In the genomic region with DNA sequence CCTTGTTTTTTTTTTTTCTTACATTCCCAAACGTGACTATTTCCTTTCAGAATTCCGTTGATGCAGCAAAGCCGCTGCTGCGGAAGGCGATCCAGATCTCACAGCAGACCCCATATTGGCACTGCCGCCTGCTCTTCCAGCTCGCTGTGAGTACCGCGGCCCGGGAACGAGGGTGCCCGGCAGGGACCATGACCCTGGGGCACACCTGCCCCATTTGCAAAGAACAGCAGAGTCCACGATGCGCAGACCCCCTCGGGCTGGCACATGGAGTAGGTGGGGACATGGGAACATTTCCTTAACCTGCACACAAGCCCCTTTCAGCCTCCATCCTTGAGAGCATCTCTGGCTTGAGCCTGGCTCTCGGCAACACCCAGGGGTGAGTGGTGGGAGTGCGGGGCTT, we compare ENCODE assay signal across 16 cellular contexts. TPM values are rescaled to one million over a fixed set of nuclear protein-coding genes. Genes with fewer than 3 reads are reported as not detected.
A peak's percentile ranks its signal among the peaks of the same experiment; 100 is the strongest.
DNase-seq lines count a peak whose midpoint lies in the region; ATAC-seq, FAIRE-seq and TF ChIP-seq lines count a peak whose summit lies in the region.
"Had no signal": no experiment of that assay in that cellular context is flagged by ENCODE, and none has a peak within 500 bp of the region (broad histone marks: within the 10 kb centered on the region; RNA-seq: fewer than 3 reads in every experiment).

No MANE protein-coding gene starts in this region.

- no peak overlapping the region for H3K9ac ChIP-seq in HepG2 (ENCODE audit: insufficient read depth, low read depth, low read length)

- H3K4me2 ChIP-seq in HepG2 (ENCODE audit: low read depth, low read length) (no peak overlapping the region), osteoblast (ENCODE audit: insufficient read depth, low read length) (no peak overlapping the region), PC-9 (no peak overlapping the region)
- H3K4me2 ChIP-seq: BLaER1 treated with 17β-estradiol and CSF1 and Interleukin-3, amounts not matched to agents 10 nM and 100 nM had no signal

- H3K36me3 ChIP-seq in HepG2 (replicated peaks in 1 of 2; ENCODE audit: control insufficient read depth in 1 of 2, insufficient read depth in 2 of 2, low read length in 2 of 2) (peaks cover 30 to 51% of the 10 kb centered on the region in 2 experiments; a peak in 4 of 5 replicates), right lobe of liver (peaks cover 0 to 51% (median 23%) of the 10 kb centered on the region in 4 donors), esophagus squamous epithelium (peaks cover 16 to 97% (median 46%) of the 10 kb centered on the region in 3 donors), osteoblast (ENCODE audit: insufficient read depth, low read length) (peaks cover 61% of the 10 kb centered on the region), sigmoid colon (peaks cover 49 to 99% (median 62%) of the 10 kb centered on the region in 4 donors), transverse colon (peaks cover 0 to 46% (median 18%) of the 10 kb centered on the region in 4 donors), PC-9 (ENCODE audit: low read depth) (peaks cover 14% of the 10 kb centered on the region)

- H3K4me1 ChIP-seq in HepG2 (ENCODE audit: insufficient read depth, low read length) (peaks cover 9% of the 10 kb centered on the region), right lobe of liver (no peaks in the 10 kb centered on the region), esophagus squamous epithelium (peaks cover 23 to 58% (median 30%) of the 10 kb centered on the region in 3 donors), osteoblast (ENCODE audit: insufficient read depth, low read length) (peaks cover 16% of the 10 kb centered on the region), sigmoid colon (no peaks in the 10 kb centered on the region), transverse colon (no peaks in the 10 kb centered on the region), PC-9 (replicated peaks; ENCODE audit: insufficient read depth) (no peaks in the 10 kb centered on the region)
- H3K4me1 ChIP-seq: BLaER1 treated with 17β-estradiol and CSF1 and Interleukin-3, amounts not matched to agents 10 nM and 100 nM had no signal

- POLR2A ChIA-PET in HepG2 (lab: Yijun Ruan, JAX) (no interaction called here), PC-9 (lab: Charles Lee; ENCODE audit: unreplicated experiment) (no interaction called here)

- TF ChIP-seq RAD21 in HepG2 (CRISPR knock-in tag; IDR thresholded peaks at IDR 0.05), result no peak

- CTCF ChIA-PET in HepG2 (lab: Yijun Ruan, JAX; ENCODE audit: low intra/inter-chr PET ratio, low total read pairs), result no interaction called here
- CTCF ChIA-PET in PC-9 (lab: Charles Lee), result interaction anchor here (0.6 kb wide), 1 partner anchor 10 kb away, joined by 5 read pairs; no protein-coding TSS in a partner anchor

- WGBS in HepG2 (ENCODE audit: low lambda C conversion rate), result 98% methylated on average over 16 of the region's 17 CpGs
- WGBS in right lobe of liver (ENCODE audit: insufficient coverage, low coverage, low lambda C conversion rate, missing lambda C conversion rate), result 90% methylated on average over 14 of the region's 17 CpGs
- 53 to 67% methylated on average over 8 to 17 of the region's 17 CpGs for WGBS in esophagus squamous epithelium, 2 donors
- WGBS in sigmoid colon, 2 donors, result 92 to 94% methylated on average over 17 of the region's 17 CpGs
- 92 to 94% methylated on average over 5 to 17 of the region's 17 CpGs for WGBS in transverse colon (ENCODE audit: low coverage in 1 of 2), 2 donors

- DNase-seq in HepG2 (ENCODE audit: low spot score) (no peak), right lobe of liver (no peak), esophagus squamous epithelium (lab: John Stamatoyannopoulos, UW) (no peak), osteoblast (ENCODE audit: insufficient read length, low spot score, missing footprints) (no peak), sigmoid colon (no peak), transverse colon (no peak), PC-9 (no peak)
- DNase-seq: 8988T; AML-193; CD4-positive, CD25-positive, alpha-beta regulatory T cell; DMS53; GF-D8; HCEC 1CT; HFFc6 had no signal

- no peak for ATAC-seq in HepG2
- no peak for ATAC-seq in right lobe of liver

- in situ Hi-C loops in HepG2 (cut with HindIII; ENCODE audit: extremely low pct_ligation_motif_present, low pct_unique_long_range_greater_than_20kb), result no loop called here
- in situ Hi-C loops in transverse colon (cut with MboI; ENCODE audit: low pct_ligation_motif_present in 1 of 4, low pct_unique_long_range_greater_than_20kb in 1 of 4, low sequenced_read_pairs in 3 of 4), result no loop called here

- TF ChIP-seq CTCF in HepG2 (CRISPR knock-in tag; IDR thresholded peaks at IDR 0.05) (no peak), right lobe of liver (IDR thresholded peaks at IDR 0.05) (no peak), esophagus squamous epithelium (IDR thresholded peaks at IDR 0.05) (no peak), osteoblast (IDR thresholded peaks at IDR 0.05; ENCODE audit: extremely low read depth, low read depth, low read length) (no peak), sigmoid colon (IDR thresholded peaks at IDR 0.05) (no peak), transverse colon (IDR thresholded peaks at IDR 0.05) (no peak), PC-9 (conservative IDR thresholded peaks at IDR 0.05) (no peak)

- intact Hi-C loops in HepG2 (cut with micrococcal nuclease; ENCODE audit: unreplicated experiment) (no loop called here), right lobe of liver (cut with DNase I) (no loop called here), esophagus squamous epithelium (cut with DNase I) (no loop called here), sigmoid colon (cut with DNase I) (no loop called here), transverse colon (cut with DNase I; ENCODE audit: low total_unique reads) (no loop called here), PC-9 (cut with micrococcal nuclease; ENCODE audit: unreplicated experiment) (no loop called here)

- H3K79me2 ChIP-seq in HepG2 (ENCODE audit: insufficient read depth, low read length) (no peaks in the 10 kb centered on the region), osteoblast (ENCODE audit: insufficient read depth, low read length) (peaks cover 40% of the 10 kb centered on the region), PC-9 (ENCODE audit: low read depth) (no peaks in the 10 kb centered on the region)

- H3K27ac ChIP-seq in HepG2 (ENCODE audit: extremely low read length, insufficient read depth, low read length), result no peak overlapping the region
- H3K27ac ChIP-seq in right lobe of liver, result no peak overlapping the region
- H3K27ac ChIP-seq in esophagus squamous epithelium, result peak overlapping the region; percentile 79 to 87 (median 84)
- H3K27ac ChIP-seq in osteoblast (ENCODE audit: low read depth, low read length), result peak overlapping the region; percentile 74
- H3K27ac ChIP-seq in sigmoid colon, result no peak overlapping the region
- no peak overlapping the region for H3K27ac ChIP-seq in transverse colon
- no peak overlapping the region for H3K27ac ChIP-seq in PC-9
- H3K27ac ChIP-seq: BLaER1 treated with 17β-estradiol and CSF1 and Interleukin-3, amounts not matched to agents 10 nM and 100 nM had no signal

- TF ChIP-seq EP300 in HepG2 (IDR thresholded peaks at IDR 0.05; ENCODE audit: low read depth in 2 of 2, low read length in 2 of 2) (no peak), HepG2 (CRISPR knock-in tag; IDR thresholded peaks at IDR 0.05; ENCODE audit: borderline replicate concordance) (no peak), sigmoid colon (IDR thresholded peaks at IDR 0.05) (no peak), transverse colon (IDR thresholded peaks at IDR 0.05; ENCODE audit: low read depth) (no peak)

- H3F3A ChIP-seq in PC-9 (ENCODE audit: insufficient read depth, low read depth), result peaks cover 2% of the 10 kb centered on the region; the same call in 1 of the 2 replicates

- FAIRE-seq in HepG2 (lab: Jason Lieb, UNC), result no peak
- FAIRE-seq: H1 had no signal

- H3K9me2 ChIP-seq in PC-9 (ENCODE audit: insufficient read depth), result no peaks in the 10 kb centered on the region

- H2AFZ ChIP-seq in HepG2 (ENCODE audit: low read length), result no peak overlapping the region
- H2AFZ ChIP-seq in osteoblast (ENCODE audit: low read length), result no peak overlapping the region
- no peak overlapping the region for H2AFZ ChIP-seq in PC-9

- H3K27me3 ChIP-seq in HepG2 (ENCODE audit: control insufficient read depth in 1 of 2, insufficient read depth in 2 of 2, low read length in 2 of 2), result no peaks in the 10 kb centered on the region
- H3K27me3 ChIP-seq in right lobe of liver, result no peaks in the 10 kb centered on the region
- H3K27me3 ChIP-seq in esophagus squamous epithelium, result no peaks in the 10 kb centered on the region
- no peaks in the 10 kb centered on the region for H3K27me3 ChIP-seq in osteoblast (ENCODE audit: insufficient read depth, low read length)
- H3K27me3 ChIP-seq in sigmoid colon, result no peaks in the 10 kb centered on the region
- H3K27me3 ChIP-seq in transverse colon, result no peaks in the 10 kb centered on the region
- no peaks in the 10 kb centered on the region for H3K27me3 ChIP-seq in PC-9 (ENCODE audit: insufficient read depth, low read depth)
- H3K27me3 ChIP-seq: BLaER1 treated with 17β-estradiol and CSF1 and Interleukin-3, amounts not matched to agents 10 nM and 100 nM had no signal

- no peaks in the 10 kb centered on the region for H3K9me3 ChIP-seq in HepG2 (ENCODE audit: low read length)
- H3K9me3 ChIP-seq in right lobe of liver, result no peaks in the 10 kb centered on the region
- H3K9me3 ChIP-seq in esophagus squamous epithelium, result no peaks in the 10 kb centered on the region
- H3K9me3 ChIP-seq in osteoblast (ENCODE audit: low read depth, low read length), result no peaks in the 10 kb centered on the region
- no peaks in the 10 kb centered on the region for H3K9me3 ChIP-seq in sigmoid colon
- no peaks in the 10 kb centered on the region for H3K9me3 ChIP-seq in transverse colon
- no peaks in the 10 kb centered on the region for H3K9me3 ChIP-seq in PC-9 (ENCODE audit: insufficient read depth, low read depth)
- H3K9me3 ChIP-seq: BLaER1 treated with 17β-estradiol and CSF1 and Interleukin-3, amounts not matched to agents 10 nM and 100 nM had no signal

- H4K20me1 ChIP-seq in HepG2 (ENCODE audit: insufficient read depth, low read length), result no peaks in the 10 kb centered on the region
- H4K20me1 ChIP-seq in osteoblast (ENCODE audit: insufficient read depth, low read length), result peaks cover 34% of the 10 kb centered on the region
- H4K20me1 ChIP-seq in PC-9 (ENCODE audit: insufficient read depth), result peaks cover 25% of the 10 kb centered on the region

- H3K4me3 ChIP-seq in HepG2 (replicated peaks in 1 of 3; ENCODE audit: insufficient read depth in 1 of 3, low read depth in 2 of 3, low read length in 3 of 3), result no peak overlapping the region
- no peak overlapping the region for H3K4me3 ChIP-seq in right lobe of liver
- H3K4me3 ChIP-seq in esophagus squamous epithelium, result peak overlapping the region in 3 of 4 donors; percentile 15 to 21 (median 20)
- H3K4me3 ChIP-seq in osteoblast (ENCODE audit: insufficient read depth, low read length), result no peak overlapping the region
- H3K4me3 ChIP-seq in sigmoid colon, result no peak overlapping the region
- no peak overlapping the region for H3K4me3 ChIP-seq in transverse colon
- no peak overlapping the region for H3K4me3 ChIP-seq in PC-9
- H3K4me3 ChIP-seq: BLaER1 treated with 17β-estradiol and CSF1 and Interleukin-3, amounts not matched to agents 10 nM and 100 nM had no signal

- BruUV-seq in HepG2 (replicated peaks; lab: Mats Ljungman, UMichigan) (no TSS peak), PC-9 (replicated peaks; lab: Mats Ljungman, UMichigan) (no TSS peak)

- no peak for TF ChIP-seq POLR2A in HepG2 (IDR thresholded peaks at IDR 0.05; ENCODE audit: insufficient read depth in 1 of 2, low read depth in 2 of 2, low read length in 2 of 2)
- TF ChIP-seq POLR2A in right lobe of liver (IDR thresholded peaks at IDR 0.05), result no peak
- no peak for TF ChIP-seq POLR2A in esophagus squamous epithelium (IDR thresholded peaks at IDR 0.05)
- no peak for TF ChIP-seq POLR2A in sigmoid colon (IDR thresholded peaks at IDR 0.05)
- no peak for TF ChIP-seq POLR2A in transverse colon (IDR thresholded peaks at IDR 0.05)

RNA-seq across cellular contexts. Expression of a gene that starts 16.5 kb away (rescaled TPM):
- total RNA-seq in HepG2 (2016; rRNA removed; fragmentation: Illumina TruSeq; extraction: Trizol), result 11.2 and 16.8 TPM in 2 replicates
- total RNA-seq in HepG2 (2016; cell fraction: cytosol; rRNA removed; fragmentation: Illumina TruSeq; extraction: Trizol; ENCODE audit: low read depth), result 9.4 and 9.6 TPM in 2 replicates
- 8.7 and 17.7 TPM in 2 replicates for total RNA-seq in HepG2 (2016; cell fraction: insoluble cytoplasmic fraction; rRNA removed; fragmentation: Illumina TruSeq; extraction: Trizol)
- 8.8 and 10.6 TPM in 2 replicates for total RNA-seq in HepG2 (2016; cell fraction: membrane; rRNA removed; fragmentation: Illumina TruSeq; extraction: Trizol)
- 22.6 and 31.6 TPM in 2 replicates for total RNA-seq in HepG2 (2016; cell fraction: nucleus; rRNA removed; fragmentation: Illumina TruSeq; extraction: Trizol)
- 33.8 and 42.5 TPM in 2 replicates for polyA plus RNA-seq in HepG2 (2011; rRNA removed)
- polyA plus RNA-seq in HepG2 (2011; cell fraction: cytosol; rRNA removed), result 14.5 and 20.0 TPM in 2 replicates
- 141 and 157 TPM in 2 replicates for polyA plus RNA-seq in HepG2 (2011; cell fraction: nucleus; rRNA removed)
- polyA plus RNA-seq in HepG2 (2012), result 24.5 and 28.7 TPM in 2 replicates
- polyA plus RNA-seq in HepG2 (2016; cell fraction: cytosol; fragmentation: Illumina TruSeq; extraction: Trizol; ENCODE audit: low read depth), result 1.4 and 2.2 TPM in 2 replicates
- polyA plus RNA-seq in HepG2 (2016; cell fraction: insoluble cytoplasmic fraction; fragmentation: Illumina TruSeq; extraction: Trizol; ENCODE audit: low read depth), result 8.0 and 11.9 TPM in 2 replicates
- polyA plus RNA-seq in HepG2 (2016; cell fraction: membrane; fragmentation: Illumina TruSeq; extraction: Trizol; ENCODE audit: low read depth), result 3.5 and 4.4 TPM in 2 replicates
- polyA plus RNA-seq in HepG2 (2016; cell fraction: nucleus; fragmentation: Illumina TruSeq; extraction: Trizol; ENCODE audit: insufficient read depth, low read depth), result 63.3 and 65.0 TPM in 2 replicates
- polyA minus RNA-seq in HepG2 (2011; rRNA and poly(A)+ RNA removed; ENCODE audit: low replicate concordance), result 93.0 and 117 TPM in 2 replicates
- 26.3 and 30.4 TPM in 2 replicates for polyA minus RNA-seq in HepG2 (2011; cell fraction: cytosol; rRNA and poly(A)+ RNA removed)
- polyA minus RNA-seq in HepG2 (2011; cell fraction: nucleus; rRNA and poly(A)+ RNA removed), result 66.6 and 70.0 TPM in 2 replicates
- 10 to 100 TPM; 10.4 to 30.4 (median 19.3) TPM for total RNA-seq in right lobe of liver
- total RNA-seq in esophagus squamous epithelium, result 10 to 100 TPM; 35.4 to 53.2 (median 39.1) TPM
- total RNA-seq in osteoblast, result 37.1 and 39.1 TPM in 2 replicates
- total RNA-seq in sigmoid colon, result 10 to 100 TPM; 31.0 to 94.4 (median 44.3) TPM
- 10 to 100 TPM in 2 of 3 donors, 1 to 10 TPM in 1; 7.8 to 33.3 (median 10.2) TPM for polyA plus RNA-seq in sigmoid colon
- total RNA-seq in transverse colon, result 100 to 1,000 TPM in 1 of 4 donors, 10 to 100 TPM in 3; 59.1 to 214 (median 79.2) TPM
- total RNA-seq in PC-9 (2021), result 46.1 and 55.2 TPM in 2 replicates

RNA-seq across cellular contexts. Expression of a gene that starts 16.8 kb away (rescaled TPM):
- total RNA-seq in HepG2 (2016; rRNA removed; fragmentation: Illumina TruSeq; extraction: Trizol) (17.7 and 25.9 TPM in 2 replicates), right lobe of liver (10 to 100 TPM; 19.7 to 25.9 (median 23.6) TPM), esophagus squamous epithelium (10 to 100 TPM; 31.0 to 47.4 (median 32.3) TPM), osteoblast (27.1 and 31.2 TPM in 2 replicates), sigmoid colon (10 to 100 TPM; 28.8 to 51.0 (median 36.8) TPM), transverse colon (100 to 1,000 TPM in 1 of 4 donors, 10 to 100 TPM in 3; 31.1 to 118 (median 66.5) TPM), PC-9 (2021) (39.9 and 56.7 TPM in 2 replicates)
- 8.7 and 9.2 TPM in 2 replicates for total RNA-seq in HepG2 (2016; cell fraction: cytosol; rRNA removed; fragmentation: Illumina TruSeq; extraction: Trizol; ENCODE audit: low read depth)
- total RNA-seq in HepG2 (2016; cell fraction: insoluble cytoplasmic fraction; rRNA removed; fragmentation: Illumina TruSeq; extraction: Trizol), result 16.1 and 27.0 TPM in 2 replicates
- 10.9 and 12.1 TPM in 2 replicates for total RNA-seq in HepG2 (2016; cell fraction: membrane; rRNA removed; fragmentation: Illumina TruSeq; extraction: Trizol)
- total RNA-seq in HepG2 (2016; cell fraction: nucleus; rRNA removed; fragmentation: Illumina TruSeq; extraction: Trizol), result 21.4 and 23.7 TPM in 2 replicates
- polyA plus RNA-seq in HepG2 (2011; rRNA removed) (21.6 and 29.1 TPM in 2 replicates), sigmoid colon (10 to 100 TPM; 21.0 to 36.7 (median 29.6) TPM)
- polyA plus RNA-seq in HepG2 (2011; cell fraction: cytosol; rRNA removed), result 15.9 and 20.9 TPM in 2 replicates
- 103 and 104 TPM in 2 replicates for polyA plus RNA-seq in HepG2 (2011; cell fraction: nucleus; rRNA removed)
- 20.3 and 27.6 TPM in 2 replicates for polyA plus RNA-seq in HepG2 (2012)
- 6.2 and 7.6 TPM in 2 replicates for polyA plus RNA-seq in HepG2 (2016; cell fraction: cytosol; fragmentation: Illumina TruSeq; extraction: Trizol; ENCODE audit: low read depth)
- 14.4 and 18.3 TPM in 2 replicates for polyA plus RNA-seq in HepG2 (2016; cell fraction: insoluble cytoplasmic fraction; fragmentation: Illumina TruSeq; extraction: Trizol; ENCODE audit: low read depth)
- 6.6 and 9.3 TPM in 2 replicates for polyA plus RNA-seq in HepG2 (2016; cell fraction: membrane; fragmentation: Illumina TruSeq; extraction: Trizol; ENCODE audit: low read depth)
- polyA plus RNA-seq in HepG2 (2016; cell fraction: nucleus; fragmentation: Illumina TruSeq; extraction: Trizol; ENCODE audit: insufficient read depth, low read depth), result 46.6 and 50.2 TPM in 2 replicates
- 22.4 and 37.1 TPM in 2 replicates for polyA minus RNA-seq in HepG2 (2011; rRNA and poly(A)+ RNA removed; ENCODE audit: low replicate concordance)
- polyA minus RNA-seq in HepG2 (2011; cell fraction: cytosol; rRNA and poly(A)+ RNA removed), result 9.5 and 13.6 TPM in 2 replicates
- 35.1 and 46.9 TPM in 2 replicates for polyA minus RNA-seq in HepG2 (2011; cell fraction: nucleus; rRNA and poly(A)+ RNA removed)

Comparison
In these comparisons a context has a peak if more than half of its experiments do, and no peak if none do; other contexts are left out.
1. H3K27ac ChIP-seq: peak in esophagus squamous epithelium (4 of 4) and osteoblast (single experiment); none in HepG2 (single experiment), right lobe of liver (0 of 3), sigmoid colon (0 of 4), transverse colon (0 of 4) and PC-9 (single experiment).
2. H3K4me3 ChIP-seq: peak in esophagus squamous epithelium (3 of 4); none in HepG2 (0 of 3), right lobe of liver (0 of 3), osteoblast (single experiment), sigmoid colon (0 of 4), transverse colon (0 of 4) and PC-9 (single experiment).